ENCODE assay signal across 24 cellular contexts in the genomic region with DNA sequence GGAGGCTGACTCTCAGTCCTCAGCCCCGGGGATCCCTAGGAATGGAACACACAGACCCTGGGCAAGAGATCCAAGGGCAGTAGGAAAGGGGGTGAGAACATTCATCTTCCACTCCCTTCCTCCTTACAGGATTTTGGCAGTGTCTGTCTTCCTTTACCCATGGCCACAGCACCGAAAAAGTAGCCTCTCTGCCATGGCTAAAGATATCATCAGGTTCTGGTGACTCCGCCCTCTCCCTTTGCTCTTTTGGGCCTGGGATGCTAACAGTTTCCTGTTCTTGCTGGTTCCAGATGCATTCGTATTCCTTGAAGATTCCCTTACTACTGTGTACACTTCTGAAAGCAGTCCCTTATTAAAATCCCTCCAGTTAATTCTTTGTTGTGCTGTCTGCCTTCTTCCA. TPM values are rescaled to one million over a fixed set of nuclear protein-coding genes. Genes with fewer than 3 reads are reported as not detected.
DNase-seq lines count a peak whose midpoint lies in the region; ATAC-seq, FAIRE-seq and TF ChIP-seq lines count a peak whose summit lies in the region.
"Had no signal": no experiment of that assay in that cellular context is flagged by ENCODE, and none has a peak within 500 bp of the region (broad histone marks: within the 10 kb centered on the region; RNA-seq: fewer than 3 reads in every experiment).

No MANE protein-coding gene starts in this region.

- H4K20me1 ChIP-seq in endothelial cell of umbilical vein (replicated peaks; ENCODE audit: control insufficient read depth, extremely low read depth, insufficient read depth, low read length) (no peaks in the 10 kb centered on the region), neural cell (ENCODE audit: insufficient read depth) (no peaks in the 10 kb centered on the region)

- ATAC-seq in HG02588 (IDR thresholded peaks at IDR 0.05; ENCODE audit: unreplicated experiment): no peak
- ATAC-seq: activated CD8-positive, alpha-beta T cell treated with anti-CD3 and anti-CD28 coated beads, Interleukin-2, amount 10 ng/mL, durations not matched to agents 7 days and 5 days; activated T-cell treated with anti-CD3 and anti-CD28 coated beads, Interleukin-2, amount 50 U/mL, for 4 hours; WTC11 had no signal

- CTCF ChIA-PET in endothelial cell of umbilical vein (lab: Charles Lee): no interaction called here

- TF ChIP-seq RAD21 in neural cell (conservative IDR thresholded peaks at IDR 0.05): no peak

- H3K4me1 ChIP-seq in endothelial cell of umbilical vein (ENCODE audit: control insufficient read depth, extremely low read depth, insufficient read depth, low read length): peaks cover 25% of the 10 kb centered on the region
- H3K4me1 ChIP-seq: colonic mucosa had no signal

- TF ChIP-seq CTCF in AG10803 (conservative IDR thresholded peaks at IDR 0.05; ENCODE audit: low read length) (no peak), endothelial cell of umbilical vein (IDR thresholded peaks at IDR 0.05; ENCODE audit: extremely low read depth in 1 of 2, insufficient read depth in 1 of 2, low read depth in 1 of 2, low read length in 2 of 2) (no peak), neural cell (IDR thresholded peaks at IDR 0.05; ENCODE audit: poor library complexity, severe bottlenecking) (no peak)

- no peaks in the 10 kb centered on the region for H3F3A ChIP-seq in neural cell (ENCODE audit: insufficient read depth, low read length, poor library complexity, severe bottlenecking)

- POLR2A ChIA-PET in endothelial cell of umbilical vein (lab: Charles Lee): no interaction called here

- H3K27me3 ChIP-seq in endothelial cell of umbilical vein (ENCODE audit: control insufficient read depth in 2 of 2, insufficient read depth in 2 of 2, low read length in 2 of 2) (no peaks in the 10 kb centered on the region), neural cell (ENCODE audit: insufficient read depth, low read depth, low read length) (no peaks in the 10 kb centered on the region)
- H3K27me3 ChIP-seq: ascending aorta, colonic mucosa, MG63, neutrophil had no signal

- H3K9me1 ChIP-seq in endothelial cell of umbilical vein (replicated peaks; ENCODE audit: control insufficient read depth, extremely low read depth, insufficient read depth, low read length): no peaks in the 10 kb centered on the region

- H3K9ac ChIP-seq in endothelial cell of umbilical vein (replicated peaks; ENCODE audit: extremely low read depth, insufficient read depth, low read length): no peak overlapping the region
- H3K9ac ChIP-seq in neural cell (ENCODE audit: low read length): no peak overlapping the region

- no peaks in the 10 kb centered on the region for H3K79me2 ChIP-seq in endothelial cell of umbilical vein (ENCODE audit: control insufficient read depth, insufficient read depth, low read length)
- H3K79me2 ChIP-seq in neural cell (replicated peaks; ENCODE audit: insufficient read depth, low read length): no peaks in the 10 kb centered on the region

- TF ChIP-seq EP300 in neural cell (conservative IDR thresholded peaks at IDR 0.05; ENCODE audit: poor library complexity, severe bottlenecking): no peak

- dilution Hi-C loops in endothelial cell of umbilical vein (cut with MboI; ENCODE audit: extremely low pct_ligation_motif_present, low sequenced_read_pairs): no loop called here

- H3K27ac ChIP-seq in endothelial cell of umbilical vein (ENCODE audit: insufficient read depth, low read depth, low read length) (peak overlapping the region; percentile 84), neural cell (ENCODE audit: low read length) (no peak overlapping the region)
- H3K27ac ChIP-seq: colonic mucosa, HL-60, neutrophil had no signal

- DNase-seq in AG10803 (ENCODE audit: low read depth) (peak; percentile 36), NCI-H69 (lab: John Stamatoyannopoulos, UW) (peak; percentile 46), endothelial cell of umbilical vein (ENCODE audit: low read depth, low spot score) (no peak), medulla oblongata (ENCODE audit: extremely low spot score) (no peak), cerebellar nuclear complex (lab: John Stamatoyannopoulos, UW) (no peak), GF-D8 (lab: John Stamatoyannopoulos, UW) (no peak)
- DNase-seq: activated CD8-positive, alpha-beta T cell treated with anti-CD3 and anti-CD28 coated beads, Interleukin-2, amount 10 ng/mL, durations not matched to agents 7 days and 5 days; activated naive CD4-positive, alpha-beta T cell treated with anti-CD3 and anti-CD28 coated beads, Interleukin-2, amount 50 U/mL, for 16 hours; activated T-cell treated with anti-CD3 and anti-CD28 coated beads, Interleukin-2, amount 50 U/mL, for 4 hours; CD4-positive, alpha-beta T cell; colonic mucosa; DMS79 treated with DMSO at 0.1 percent for 48 hours; MG63; NCI-H146; NCI-H2171 treated with DMSO at 0.1 percent for 48 hours; NCI-H748 treated with DMSO at 0.1 percent for 48 hours had no signal

- H3K36me3 ChIP-seq in endothelial cell of umbilical vein (ENCODE audit: control insufficient read depth in 2 of 2, extremely low read depth in 1 of 2, insufficient read depth in 2 of 2, low read length in 2 of 2) (no peaks in the 10 kb centered on the region), neural cell (ENCODE audit: insufficient read depth, low read length) (no peaks in the 10 kb centered on the region)
- H3K36me3 ChIP-seq: ascending aorta, colonic mucosa, MG63, neutrophil had no signal

- no peaks in the 10 kb centered on the region for H3K9me3 ChIP-seq in endothelial cell of umbilical vein (replicated peaks; ENCODE audit: control insufficient read depth, insufficient read depth, low read length)
- no peaks in the 10 kb centered on the region for H3K9me3 ChIP-seq in neural cell (ENCODE audit: low read length)
- H3K9me3 ChIP-seq: ascending aorta, colonic mucosa, MG63, neutrophil had no signal

- no peaks in the 10 kb centered on the region for H3K9me2 ChIP-seq in neural cell (ENCODE audit: insufficient read depth, low read length)

- no peak for TF ChIP-seq POLR2A in endothelial cell of umbilical vein (IDR thresholded peaks at IDR 0.05; ENCODE audit: low read depth, low read length)

- peak overlapping the region; percentile 61 for H2AFZ ChIP-seq in endothelial cell of umbilical vein (ENCODE audit: low read depth, low read length)
- H2AFZ ChIP-seq in neural cell (ENCODE audit: low read depth, low read length): no peak overlapping the region

- H3K4me3 ChIP-seq in AG10803 (ENCODE audit: low read length) (no peak overlapping the region), endothelial cell of umbilical vein (replicated peaks in 1 of 3; ENCODE audit: insufficient read depth in 1 of 3, low read depth in 1 of 3, low read length in 3 of 3) (no peak overlapping the region), neural cell (ENCODE audit: low read length) (no peak overlapping the region)
- H3K4me3 ChIP-seq: ascending aorta, colonic mucosa, MG63 had no signal

- FAIRE-seq in endothelial cell of umbilical vein (lab: Jason Lieb, UNC): no peak
- FAIRE-seq: endometrium, frontal cortex had no signal

- intact Hi-C loops in endothelial cell of umbilical vein (cut with micrococcal nuclease): no loop called here

- no peak overlapping the region for H3K4me2 ChIP-seq in endothelial cell of umbilical vein (ENCODE audit: insufficient read depth, low read length)
- peak overlapping the region; percentile 17 for H3K4me2 ChIP-seq in neural cell (ENCODE audit: low read length)

- BruUV-seq in endothelial cell of umbilical vein (replicated peaks; lab: Mats Ljungman, UMichigan): no TSS peak

TF ChIP-seq in endothelial cell of umbilical vein, 7 proteins besides CTCF, POLR2A, EP300 and RAD21:
- TF ChIP-seq MAX (IDR thresholded peaks at IDR 0.05; ENCODE audit: insufficient read depth, insufficient read length) (no peak), GATA2 (IDR thresholded peaks at IDR 0.05; ENCODE audit: insufficient read depth, insufficient read length, low read depth, low read length) (peak; percentile 31), EZH2 (IDR thresholded peaks at IDR 0.05; ENCODE audit: borderline replicate concordance, low read depth, low read length, severe bottlenecking) (no peak)

TF ChIP-seq in neural cell, 6 proteins besides CTCF, POLR2A, EP300 and RAD21 (continues in another document):
- TF ChIP-seq POLR2AphosphoS5 (IDR thresholded peaks at IDR 0.05) (no peak), TAF1 (IDR thresholded peaks at IDR 0.05; ENCODE audit: low read depth) (no peak), EZH2 (IDR thresholded peaks at IDR 0.05; ENCODE audit: borderline replicate concordance, insufficient read depth, low read length, poor library complexity, severe bottlenecking) (no peak), MXI1 (conservative IDR thresholded peaks at IDR 0.05; ENCODE audit: poor library complexity, severe bottlenecking) (no peak)

RNA-seq across cellular contexts. Expression of gene RAI14, which starts 59.1 kb away (rescaled TPM):
- total RNA-seq in endothelial cell of umbilical vein: 369 and 390 TPM in 2 replicates
- 113 and 114 TPM in 2 replicates for polyA plus RNA-seq in endothelial cell of umbilical vein
- 130 and 164 TPM in 2 replicates for polyA plus RNA-seq in endothelial cell of umbilical vein (2011; cell fraction: cytosol; rRNA removed)
- polyA plus RNA-seq in endothelial cell of umbilical vein (2011; cell fraction: nucleus; rRNA removed): 204 and 223 TPM in 2 replicates
- 239 and 249 TPM in 2 replicates for polyA plus RNA-seq in endothelial cell of umbilical vein (2012)
- polyA minus RNA-seq in endothelial cell of umbilical vein: 582 and 866 TPM in 2 replicates
- 2.6 TPM for polyA minus RNA-seq in endothelial cell of umbilical vein (2011; cell fraction: cytosol; rRNA and poly(A)+ RNA removed)
- 148 and 149 TPM in 2 replicates for polyA minus RNA-seq in endothelial cell of umbilical vein (2011; cell fraction: nucleus; rRNA and poly(A)+ RNA removed)
- 6.0 and 7.8 TPM in 2 replicates for polyA plus RNA-seq in neural cell
- polyA minus RNA-seq in neural cell: 14.8 and 17.3 TPM in 2 replicates
- total RNA-seq: activated CD8-positive, alpha-beta T cell treated with anti-CD3 and anti-CD28 coated beads, Interleukin-2, amount 10 ng/mL, durations not matched to agents 7 days and 5 days had no signal

Comparison
In these comparisons a context has a peak if more than half of its experiments do, and no peak if none do; other contexts are left out.
1. DNase-seq: peak in AG10803 (single experiment) and NCI-H69 (single experiment); none in endothelial cell of umbilical vein (single experiment), medulla oblongata (single experiment), cerebellar nuclear complex (0 of 2) and GF-D8 (single experiment).
2. RNA of gene RAI14, which starts 59.1 kb away (polyA plus RNA-seq): 113 to 249 TPM in endothelial cell of umbilical vein; 6.0 to 7.8 TPM in neural cell; every median in the first group is over 10 times any median in the second.